Comparison of ENCODE assay signal across 14 cellular contexts in the genomic region with DNA sequence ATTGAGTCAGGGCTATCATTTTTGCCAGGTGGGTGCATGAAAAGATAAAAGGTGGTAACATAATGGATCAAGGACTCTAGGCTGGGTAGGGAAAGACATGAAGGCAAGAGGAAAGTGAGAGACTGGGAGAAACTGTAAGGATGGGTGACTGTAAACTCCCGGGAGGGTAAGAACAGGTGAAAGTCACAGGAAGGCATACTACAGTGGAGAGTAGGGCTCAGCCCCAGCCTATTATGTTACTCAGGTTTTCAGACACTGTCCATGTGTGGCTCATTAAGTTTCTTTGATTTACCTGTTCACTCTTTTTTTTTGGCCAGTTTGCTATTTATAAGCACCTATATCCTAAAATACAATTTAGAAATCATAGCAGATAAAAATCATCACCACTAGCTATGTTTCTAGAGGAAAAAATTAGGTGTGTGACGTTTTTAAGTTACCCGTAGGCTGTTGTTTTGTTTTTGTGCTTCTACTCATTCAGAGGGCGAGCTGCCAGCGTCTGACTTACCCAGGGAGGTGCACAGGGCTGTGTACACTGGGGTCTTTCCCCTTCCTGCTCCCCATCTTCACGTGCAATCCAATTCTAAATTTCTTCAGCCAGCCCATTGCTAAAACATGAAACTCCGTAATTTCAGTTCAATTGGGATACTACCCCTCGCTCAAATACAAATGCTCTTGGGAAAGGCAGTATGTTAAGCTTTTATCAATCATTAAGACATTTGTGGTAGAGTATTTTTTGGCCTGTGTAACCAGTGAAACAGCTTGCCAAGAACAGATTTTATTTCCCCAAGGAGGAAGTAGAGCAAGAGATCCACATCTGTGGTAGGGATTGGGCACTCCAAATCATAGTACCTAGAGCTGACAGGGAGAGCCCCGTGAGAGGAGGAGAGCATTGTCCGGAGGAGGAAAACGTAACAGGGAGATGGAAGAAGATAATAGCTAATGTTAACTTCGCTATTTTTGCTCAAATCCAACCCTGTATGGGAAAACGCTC. TPM values are rescaled to one million over a fixed set of nuclear protein-coding genes. Genes with fewer than 3 reads are reported as not detected.
DNase-seq lines count a peak whose midpoint lies in the region; ATAC-seq and TF ChIP-seq lines count a peak whose summit lies in the region.
"Had no signal": no experiment of that assay in that cellular context is flagged by ENCODE, and none has a peak within 500 bp of the region (broad histone marks: within the 10 kb centered on the region; RNA-seq: fewer than 3 reads in every experiment).

No MANE protein-coding gene starts in this region.

- peak overlapping the region; percentile 28 to 48 for H3K27ac ChIP-seq in uterus
- H3K27ac ChIP-seq: SK-N-MC, testis had no signal

- no peak for TF ChIP-seq POLR2A in uterus (IDR thresholded peaks at IDR 0.05)

- H3K4me1 ChIP-seq in uterus: peaks cover 0 to 5% of the 10 kb centered on the region in 2 donors

- peak; percentile 46 for ATAC-seq in Right ventricle myocardium inferior

- H3K36me3 ChIP-seq in uterus: no peaks in the 10 kb centered on the region

- DNase-seq in Right ventricle myocardium inferior (ENCODE audit: missing footprints) (no peak), cardiac septum (ENCODE audit: low spot score) (no peak), choroid plexus epithelial cell (ENCODE audit: low read depth) (peak; percentile 10), kidney tubule cell (ENCODE audit: low spot score) (peak; percentile 35), uterus (peak; percentile 23 to 25), NAMALWA (ENCODE audit: low spot score) (no peak), NCI-H146 treated with DMSO at 0.1 percent for 48 hours (lab: John Stamatoyannopoulos, UW; ENCODE audit: unreplicated experiment) (no peak), NCI-H2107 (lab: John Stamatoyannopoulos, UW) (no peak)
- DNase-seq: activated CD4-positive, alpha-beta T cell treated with anti-CD3 and anti-CD28 coated beads for 1 hour; KG1; NCI-H2227 treated with DMSO at 0.1 percent for 48 hours; testis had no signal

- intact Hi-C loops in Right ventricle myocardium inferior (cut with DNase I): loop anchor here (5.0 kb wide), 1 partner anchor 33 kb away; no protein-coding TSS in a partner anchor
- intact Hi-C loops in cardiac septum (cut with DNase I): no loop called here
- intact Hi-C loops in uterus (cut with DNase I; ENCODE audit: low total_unique reads): no loop called here

- TF ChIP-seq CTCF in choroid plexus epithelial cell (conservative IDR thresholded peaks at IDR 0.05; ENCODE audit: low read depth, low read length) (no peak), uterus (IDR thresholded peaks at IDR 0.05) (no peak)

- H3K27me3 ChIP-seq in uterus: no peaks in the 10 kb centered on the region
- H3K27me3 ChIP-seq: testis had no signal

- H3K4me3 ChIP-seq in choroid plexus epithelial cell (ENCODE audit: low read depth, low read length): no peak overlapping the region
- no peak overlapping the region for H3K4me3 ChIP-seq in uterus
- H3K4me3 ChIP-seq: SK-N-MC, testis had no signal

- H3K9me3 ChIP-seq in uterus: no peaks in the 10 kb centered on the region
- H3K9me3 ChIP-seq: testis had no signal

RNA-seq across cellular contexts. Expression of gene VWA3A, which starts 21.7 kb away (rescaled TPM):
- total RNA-seq in Right ventricle myocardium inferior (0.81 TPM), cardiac septum (not detected), uterus (1 to 10 TPM in 3 of 4 donors, not detected in 1; 1.5 to 2.5 (median 1.8) TPM)
- total RNA-seq: Daoy had no signal

Comparison
In these comparisons a context has a peak if more than half of its experiments do, and no peak if none do; other contexts are left out.
1. DNase-seq: peak in choroid plexus epithelial cell (single experiment), kidney tubule cell (single experiment) and uterus (2 of 2); none in Right ventricle myocardium inferior (single experiment), cardiac septum (single experiment), NAMALWA (single experiment), NCI-H146 treated with DMSO at 0.1 percent for 48 hours (single experiment) and NCI-H2107 (single experiment).